Comparison of ENCODE assay signal across 18 cellular contexts in the genomic region with DNA sequence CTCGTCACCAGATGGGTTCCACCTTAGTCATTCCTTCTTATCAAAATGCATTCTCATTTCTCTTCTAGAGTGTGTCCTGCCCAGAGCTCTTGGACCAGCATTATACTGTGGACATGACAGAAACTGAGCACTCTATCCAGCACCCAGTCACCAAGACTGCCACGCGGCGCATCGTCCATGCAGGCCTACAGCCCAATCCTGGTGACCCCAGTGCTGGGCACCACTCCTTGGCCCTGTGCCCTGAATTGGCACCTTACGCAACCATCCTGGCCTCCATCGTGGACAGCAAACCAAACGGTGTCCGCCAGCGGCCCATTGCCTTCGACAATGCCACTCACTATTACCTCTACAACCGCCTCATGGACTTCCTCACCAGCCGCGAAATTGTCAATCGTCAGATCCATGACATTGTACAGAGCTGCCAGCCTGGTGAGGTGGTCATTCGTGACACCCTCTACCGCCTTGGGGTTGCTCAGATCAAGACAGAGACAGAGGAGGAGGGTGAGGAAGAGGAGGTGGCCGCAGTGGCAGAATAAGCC. TPM values are rescaled to one million over a fixed set of nuclear protein-coding genes. Genes with fewer than 3 reads are reported as not detected.
DNase-seq lines count a peak whose midpoint lies in the region; TF ChIP-seq lines count a peak whose summit lies in the region.
"Had no signal": no experiment of that assay in that cellular context is flagged by ENCODE, and none has a peak within 500 bp of the region (broad histone marks: within the 10 kb centered on the region; RNA-seq: fewer than 3 reads in every experiment).

No MANE protein-coding gene starts in this region.

- H4K91ac ChIP-seq in neuronal stem cell (ENCODE audit: low read depth, low read length, poor library complexity): no peak overlapping the region

- H2BK15ac ChIP-seq in neuronal stem cell (ENCODE audit: low read length): no peak overlapping the region

- no peaks in the 10 kb centered on the region for H3K79me1 ChIP-seq in neuronal stem cell (ENCODE audit: low read depth, low read length)

- H3K4me3 Mint-ChIP-seq in CD14-positive monocyte: no peak overlapping the region
- H3K4me3 Mint-ChIP-seq: CD8-positive, alpha-beta memory T cell; IgD-negative memory B cell had no signal

- no peak overlapping the region for H2BK120ac ChIP-seq in neuronal stem cell (ENCODE audit: low read depth, low read length)

- no peak overlapping the region for H2AK5ac ChIP-seq in neuronal stem cell (ENCODE audit: low read depth, low read length)

- H3K9me3 ChIP-seq in AG04450 (ENCODE audit: control insufficient read depth, insufficient read depth, low read length) (no peaks in the 10 kb centered on the region; the same call in 1 of the 2 replicates), neuronal stem cell (replicated peaks in 1 of 2; ENCODE audit: control insufficient read depth in 2 of 2, insufficient read depth in 1 of 2, low read depth in 1 of 2, low read length in 2 of 2) (no peaks in the 10 kb centered on the region)

- H2BK12ac ChIP-seq in neuronal stem cell (ENCODE audit: low read length): no peak overlapping the region

- POLR2A ChIA-PET in AG04450 (lab: Yijun Ruan, JAX): no interaction called here

- H3K4me1 ChIP-seq in neuronal stem cell (ENCODE audit: control insufficient read depth in 2 of 2, insufficient read depth in 1 of 2, low read depth in 1 of 2, low read length in 2 of 2): no peaks in the 10 kb centered on the region

- peak overlapping the region; percentile 6 to 95 (median 83) for H3K27ac Mint-ChIP-seq in CD14-positive monocyte
- H3K27ac Mint-ChIP-seq: IgD-negative memory B cell had no signal

- H2AFZ ChIP-seq in neuronal stem cell (ENCODE audit: low read length): no peak overlapping the region

- no peak overlapping the region for H2BK5ac ChIP-seq in neuronal stem cell (ENCODE audit: low read length)

- no peak overlapping the region for H3K18ac ChIP-seq in neuronal stem cell (ENCODE audit: low read length)

- intact Hi-C loops in CD14-positive monocyte (cut with micrococcal nuclease): no loop called here

- peaks cover 46% of the 10 kb centered on the region for H3K4me1 Mint-ChIP-seq in CD14-positive monocyte
- H3K4me1 Mint-ChIP-seq: CD8-positive, alpha-beta memory T cell had no signal

- H3K4me3 ChIP-seq in AG04450 (ENCODE audit: low read depth, low read length) (no peak overlapping the region), coronary artery (no peak overlapping the region), neuronal stem cell (ENCODE audit: low read length in 2 of 2) (no peak overlapping the region)

- TF ChIP-seq CTCF in AG04450 (IDR thresholded peaks at IDR 0.05; ENCODE audit: low read depth, low read length) (no peak), CD14-positive monocyte (IDR thresholded peaks at IDR 0.05) (no peak), coronary artery (IDR thresholded peaks at IDR 0.05) (no peak)

- CTCF ChIA-PET in AG04450 (lab: Charles Lee): no interaction called here

- DNase-seq in AG04450 (ENCODE audit: low read depth, low spot score) (no peak), CD14-positive monocyte (ENCODE audit: low spot score) (no peak), coronary artery (ENCODE audit: low spot score) (peak; percentile 50), neuronal stem cell (ENCODE audit: low spot score) (no peak), dedifferentiated amniotic fluid mesenchymal stem cell (ENCODE audit: extremely low spot score) (no peak), NCI-H1105 treated with DMSO at 0.1 percent for 48 hours (lab: John Stamatoyannopoulos, UW) (no peak), GDM1 (lab: John Stamatoyannopoulos, UW) (no peak)
- DNase-seq: C1 segment of cervical spinal cord; CD8-positive, alpha-beta memory T cell; Karpas-422; MV-4-11; NCI-H1694 treated with DMSO at 0.1 percent for 48 hours; NCI-H2081 treated with DMSO at 0.1 percent for 48 hours; NCI-H2171 treated with DMSO at 0.1 percent for 48 hours; NCI-H524 treated with DMSO at 0.1 percent for 48 hours; OCI-M1; Right ventricle myocardium superior had no signal

- no peak overlapping the region for H3K4me2 ChIP-seq in neuronal stem cell (ENCODE audit: insufficient read depth, low read length, poor library complexity, severe bottlenecking)

- no CpG with 5 or more reads among the region's 18 CpGs for WGBS in neuronal stem cell (ENCODE audit: extremely low coverage in 2 of 2, insufficient read length in 2 of 2, insufficient replicate concordance in 1 of 2), 2 donors

- peaks cover 0 to 2% (median 0%) of the 10 kb centered on the region in 7 donors for H3K9me3 Mint-ChIP-seq in CD14-positive monocyte
- H3K9me3 Mint-ChIP-seq: CD8-positive, alpha-beta memory T cell; IgD-negative memory B cell had no signal

- H3K4ac ChIP-seq in neuronal stem cell (ENCODE audit: low read length): no peak overlapping the region

- H3K27ac ChIP-seq in AG04450 (ENCODE audit: low read depth, low read length) (peak overlapping the region; percentile 11), coronary artery (no peak overlapping the region), neuronal stem cell (replicated peaks; ENCODE audit: low read length) (no peak overlapping the region)

- H3K23ac ChIP-seq in neuronal stem cell (ENCODE audit: low read depth, low read length, poor library complexity): peak overlapping the region; percentile 52

- peaks cover 58 to 95% of the 10 kb centered on the region in 2 donors for H3K36me3 ChIP-seq in neuronal stem cell (replicated peaks in 1 of 2; ENCODE audit: control insufficient read depth in 2 of 2, insufficient read depth in 2 of 2, low read length in 2 of 2)

- H3K27me3 Mint-ChIP-seq in CD14-positive monocyte (ENCODE audit: low read depth in 3 of 3): peaks cover 0 to 6% (median 0%) of the 10 kb centered on the region in 3 donors
- H3K27me3 Mint-ChIP-seq: IgD-negative memory B cell had no signal

- H3K27me3 ChIP-seq in AG04450 (ENCODE audit: control insufficient read depth, insufficient read depth, low read length) (no peaks in the 10 kb centered on the region), neuronal stem cell (ENCODE audit: control insufficient read depth in 3 of 3, insufficient read depth in 3 of 3, low read depth in 1 of 3, low read length in 3 of 3) (no peaks in the 10 kb centered on the region)

- H4K8ac ChIP-seq in neuronal stem cell (ENCODE audit: low read depth, low read length): no peak overlapping the region

- H3K9ac ChIP-seq in neuronal stem cell (ENCODE audit: low read depth, low read length, poor library complexity): no peak overlapping the region

- no peak overlapping the region for H3K14ac ChIP-seq in neuronal stem cell (ENCODE audit: low read length)

- peaks cover 95 to 100% of the 10 kb centered on the region in 2 donors for H3K36me3 Mint-ChIP-seq in CD14-positive monocyte

RNA-seq across cellular contexts. Expression of a gene that starts 34.6 kb away (rescaled TPM):
- polyA plus RNA-seq in AG04450 (2011; rRNA removed) (0.09 and 0.12 TPM in 2 replicates), CD14-positive monocyte (100 to 1,000 TPM; 180 to 242 TPM)
- 0.69 TPM in 1 of 2 replicates, not detected in the other for polyA minus RNA-seq in AG04450 (2011; rRNA and poly(A)+ RNA removed)
- polyA plus RNA-seq in neuronal stem cell (2013, experiment 1 of 2): not detected
- polyA plus RNA-seq in neuronal stem cell (2013, experiment 2 of 2): not detected

RNA-seq across cellular contexts. Expression of a gene that starts 51.2 kb away (rescaled TPM):
- polyA plus RNA-seq in AG04450 (2011; rRNA removed): 35.1 and 37.0 TPM in 2 replicates
- 43.3 and 50.3 TPM in 2 replicates for polyA minus RNA-seq in AG04450 (2011; rRNA and poly(A)+ RNA removed)
- polyA plus RNA-seq in CD14-positive monocyte: 1 to 10 TPM; 3.1 to 6.2 TPM
- polyA plus RNA-seq in neuronal stem cell (2013, experiment 1 of 2): 17.8 TPM
- polyA plus RNA-seq in neuronal stem cell (2013, experiment 2 of 2): 17.2 TPM

RNA-seq across cellular contexts. Expression of a gene that starts 51.3 kb away (rescaled TPM):
- 6.5 and 6.7 TPM in 2 replicates for polyA plus RNA-seq in AG04450 (2011; rRNA removed)
- 7.8 and 10.2 TPM in 2 replicates for polyA minus RNA-seq in AG04450 (2011; rRNA and poly(A)+ RNA removed)
- polyA plus RNA-seq in CD14-positive monocyte: 1 to 10 TPM in 1 of 2 donors, under 1 TPM in 1; 0.88 to 2.5 TPM
- 4.2 TPM for polyA plus RNA-seq in neuronal stem cell (2013, experiment 1 of 2)
- polyA plus RNA-seq in neuronal stem cell (2013, experiment 2 of 2): 3.6 TPM

Comparison
In these comparisons a context has a peak if more than half of its experiments do, and no peak if none do; other contexts are left out.
1. RNA of a gene that starts 34.6 kb away (polyA plus RNA-seq): 180 to 242 TPM in CD14-positive monocyte; 0.09 to 0.12 TPM in AG04450; every median in the first group is over 100 times any median in the second.